Comparison of ENCODE assay signal across 19 cellular contexts in genomic region chr5:83440826-83441225, GRCh38.
"Had no signal": no experiment of that assay in that cellular context is flagged by ENCODE, and none has a peak within 500 bp of the region (broad histone marks: within the 10 kb centered on the region; RNA-seq: fewer than 3 reads in every experiment).

No MANE protein-coding gene starts in this region.

- H3K27ac ChIP-seq: coronary artery, hepatocyte, thoracic aorta, vagina had no signal

- H3K4me1 ChIP-seq: vagina had no signal

- H3K27me3 ChIP-seq: hepatocyte, vagina had no signal

- DNase-seq: activated CD4-positive, alpha-beta memory T cell treated with anti-CD3 and anti-CD28 coated beads for 36 hours; activated CD4-positive, alpha-beta T cell treated with anti-CD3 and anti-CD28 coated beads for 4 hours; activated CD4-positive, CD25-positive, alpha-beta regulatory T cell; activated effector memory CD4-positive, alpha-beta T cell treated with Interleukin-2 at 50 U/mL for 16 hours; activated naive CD4-positive, alpha-beta T cell treated with anti-CD3 and anti-CD28 coated beads, Interleukin-2, amount 10 ng/mL, durations not matched to agents 7 days and 5 days; activated T-cell treated with anti-CD3 and anti-CD28 coated beads, Interleukin-2, amount 50 U/mL, for 72 hours; foreskin melanocyte; glutamatergic neuron; immature natural killer cell; kidney glomerular epithelial cell; left ventricle myocardium superior; stimulated activated CD4-positive, alpha-beta T cell treated with anti-CD3 and anti-CD28 coated beads, Interleukin-4, amount 100 ng/mL, for 1 hour; stimulated activated naive CD4-positive, alpha-beta T cell; T-helper 17 cell had no signal

- ATAC-seq: activated T-cell treated with anti-CD3 and anti-CD28 coated beads, Interleukin-2, amount 50 U/mL, for 72 hours; left ventricle myocardium superior; natural killer cell treated with Interleukin-12 subunit alpha and Interleukin-12 subunit beta and Interleukin-15 and Interleukin-18, amount 100 ng/mL, for 72 hours; T-helper 17 cell had no signal
